9 cellular contexts compared by ENCODE assay signal in genomic region chr6:78611886-78612480, GRCh38.
A peak's percentile ranks its signal among the peaks of the same experiment; 100 is the strongest.
DNase-seq lines count a peak whose midpoint lies in the region; ATAC-seq and TF ChIP-seq lines count a peak whose summit lies in the region.
"Had no signal": no experiment of that assay in that cellular context is flagged by ENCODE, and none has a peak within 500 bp of the region (broad histone marks: within the 10 kb centered on the region; RNA-seq: fewer than 3 reads in every experiment).

No MANE protein-coding gene starts in this region.

- peak; percentile 54 for TF ChIP-seq CTCF in activated CD8-positive, alpha-beta T cell treated with anti-CD3 and anti-CD28 coated beads for 36 hours (IDR thresholded peaks at IDR 0.05)
- TF ChIP-seq CTCF in endothelial cell (IDR thresholded peaks at IDR 0.05; ENCODE audit: unreplicated experiment) (peak; percentile 89), type B pancreatic cell (conservative IDR thresholded peaks at IDR 0.05) (peak; percentile 79)

- DNase-seq in activated CD8-positive, alpha-beta T cell treated with anti-CD3 and anti-CD28 coated beads for 36 hours: no peak
- DNase-seq in activated CD8-positive, alpha-beta T cell treated with anti-CD3 and anti-CD28 coated beads, Interleukin-2, amount 10 ng/mL, durations not matched to agents 7 days and 5 days: no peak
- DNase-seq in NAMALWA (ENCODE audit: low spot score): peak; percentile 62
- DNase-seq in endothelial cell (ENCODE audit: low spot score): no peak
- DNase-seq in type B pancreatic cell (ENCODE audit: extremely low spot score, unreplicated experiment): no peak
- no peak for DNase-seq in CD4-positive, alpha-beta memory T cell

- no peak overlapping the region for H3K4me3 Mint-ChIP-seq in activated CD8-positive, alpha-beta T cell treated with anti-CD3 and anti-CD28 coated beads for 36 hours
- no peak overlapping the region for H3K4me3 Mint-ChIP-seq in activated CD8-positive, alpha-beta T cell treated with anti-CD3 and anti-CD28 coated beads, Interleukin-2, amount 10 ng/mL, durations not matched to agents 7 days and 5 days
- no peak overlapping the region for H3K4me3 Mint-ChIP-seq in endothelial cell (ENCODE audit: unreplicated experiment)
- H3K4me3 Mint-ChIP-seq in type B pancreatic cell: no peak overlapping the region
- no peak overlapping the region for H3K4me3 Mint-ChIP-seq in CD4-positive, alpha-beta memory T cell

- peaks cover 2% of the 10 kb centered on the region for H3K27me3 Mint-ChIP-seq in activated CD8-positive, alpha-beta T cell treated with anti-CD3 and anti-CD28 coated beads for 36 hours
- no peaks in the 10 kb centered on the region for H3K27me3 Mint-ChIP-seq in activated CD8-positive, alpha-beta T cell treated with anti-CD3 and anti-CD28 coated beads, Interleukin-2, amount 10 ng/mL, durations not matched to agents 7 days and 5 days (ENCODE audit: low read depth)
- no peaks in the 10 kb centered on the region for H3K27me3 Mint-ChIP-seq in endothelial cell (ENCODE audit: unreplicated experiment)
- no peaks in the 10 kb centered on the region for H3K27me3 Mint-ChIP-seq in type B pancreatic cell
- H3K27me3 Mint-ChIP-seq in CD4-positive, alpha-beta memory T cell: no peaks in the 10 kb centered on the region

- POLR2A ChIA-PET in activated CD8-positive, alpha-beta T cell treated with anti-CD3 and anti-CD28 coated beads for 36 hours (lab: Charles Lee): no interaction called here
- POLR2A ChIA-PET in activated CD8-positive, alpha-beta T cell treated with anti-CD3 and anti-CD28 coated beads, Interleukin-2, amount 10 ng/mL, durations not matched to agents 7 days and 5 days (lab: Charles Lee): no interaction called here
- POLR2A ChIA-PET in CD4-positive, alpha-beta memory T cell (lab: Charles Lee; ENCODE audit: partially characterized antibody): no interaction called here

- no peak overlapping the region for H3K4me3 ChIP-seq in CD4-positive, alpha-beta memory T cell (ENCODE audit: low read length in 2 of 2)
- H3K4me3 ChIP-seq: SJSA1 had no signal

- H3K27ac ChIP-seq in CD4-positive, alpha-beta memory T cell (ENCODE audit: low read depth, low read length): no peak overlapping the region
- H3K27ac ChIP-seq: SJSA1 had no signal

- H3K9me3 Mint-ChIP-seq in activated CD8-positive, alpha-beta T cell treated with anti-CD3 and anti-CD28 coated beads for 36 hours: no peaks in the 10 kb centered on the region
- H3K9me3 Mint-ChIP-seq in activated CD8-positive, alpha-beta T cell treated with anti-CD3 and anti-CD28 coated beads, Interleukin-2, amount 10 ng/mL, durations not matched to agents 7 days and 5 days (ENCODE audit: insufficient read depth): no peaks in the 10 kb centered on the region
- no peaks in the 10 kb centered on the region for H3K9me3 Mint-ChIP-seq in endothelial cell (ENCODE audit: unreplicated experiment)
- H3K9me3 Mint-ChIP-seq in type B pancreatic cell: no peaks in the 10 kb centered on the region
- peaks cover 0 to 2% (median 0%) of the 10 kb centered on the region in 8 donors for H3K9me3 Mint-ChIP-seq in CD4-positive, alpha-beta memory T cell

- no peak for ATAC-seq in activated CD8-positive, alpha-beta T cell treated with anti-CD3 and anti-CD28 coated beads for 36 hours
- ATAC-seq in activated CD8-positive, alpha-beta T cell treated with anti-CD3 and anti-CD28 coated beads, Interleukin-2, amount 10 ng/mL, durations not matched to agents 7 days and 5 days: no peak
- no peak for ATAC-seq in HG03565 (IDR thresholded peaks at IDR 0.05; ENCODE audit: unreplicated experiment)
- ATAC-seq in HG03571 (IDR thresholded peaks at IDR 0.05; ENCODE audit: unreplicated experiment): no peak

- no peak overlapping the region for H3K27ac Mint-ChIP-seq in activated CD8-positive, alpha-beta T cell treated with anti-CD3 and anti-CD28 coated beads for 36 hours
- H3K27ac Mint-ChIP-seq in activated CD8-positive, alpha-beta T cell treated with anti-CD3 and anti-CD28 coated beads, Interleukin-2, amount 10 ng/mL, durations not matched to agents 7 days and 5 days: no peak overlapping the region
- no peak overlapping the region for H3K27ac Mint-ChIP-seq in endothelial cell (ENCODE audit: unreplicated experiment)
- H3K27ac Mint-ChIP-seq in type B pancreatic cell: no peak overlapping the region
- H3K27ac Mint-ChIP-seq in CD4-positive, alpha-beta memory T cell: no peak overlapping the region

- CTCF ChIA-PET in activated CD8-positive, alpha-beta T cell treated with anti-CD3 and anti-CD28 coated beads for 36 hours (lab: Charles Lee): interaction anchor here (0.8 kb wide), 1 partner anchor 20 kb away, joined by 3 read pairs; no protein-coding TSS in a partner anchor
- CTCF ChIA-PET in activated CD8-positive, alpha-beta T cell treated with anti-CD3 and anti-CD28 coated beads, Interleukin-2, amount 10 ng/mL, durations not matched to agents 7 days and 5 days (lab: Charles Lee): no interaction called here
- CTCF ChIA-PET in CD4-positive, alpha-beta memory T cell (lab: Charles Lee; ENCODE audit: partially characterized antibody): no interaction called here

- intact Hi-C loops in activated CD8-positive, alpha-beta T cell treated with anti-CD3 and anti-CD28 coated beads for 36 hours (cut with micrococcal nuclease): no loop called here
- intact Hi-C loops in CD4-positive, alpha-beta memory T cell (cut with micrococcal nuclease): loop anchor here (2.0 kb wide), 1 partner anchor 1145 kb away; no protein-coding TSS in a partner anchor

- no peaks in the 10 kb centered on the region for H3K4me1 Mint-ChIP-seq in activated CD8-positive, alpha-beta T cell treated with anti-CD3 and anti-CD28 coated beads for 36 hours (ENCODE audit: low read depth)
- H3K4me1 Mint-ChIP-seq in activated CD8-positive, alpha-beta T cell treated with anti-CD3 and anti-CD28 coated beads, Interleukin-2, amount 10 ng/mL, durations not matched to agents 7 days and 5 days (ENCODE audit: low read depth): no peaks in the 10 kb centered on the region
- H3K4me1 Mint-ChIP-seq in endothelial cell (ENCODE audit: unreplicated experiment) (no peaks in the 10 kb centered on the region), type B pancreatic cell (ENCODE audit: unreplicated experiment) (no peaks in the 10 kb centered on the region)
- no peaks in the 10 kb centered on the region for H3K4me1 Mint-ChIP-seq in CD4-positive, alpha-beta memory T cell

- H3K36me3 Mint-ChIP-seq in activated CD8-positive, alpha-beta T cell treated with anti-CD3 and anti-CD28 coated beads for 36 hours (ENCODE audit: low read depth): no peaks in the 10 kb centered on the region
- H3K36me3 Mint-ChIP-seq in activated CD8-positive, alpha-beta T cell treated with anti-CD3 and anti-CD28 coated beads, Interleukin-2, amount 10 ng/mL, durations not matched to agents 7 days and 5 days (ENCODE audit: low read depth): no peaks in the 10 kb centered on the region
- no peaks in the 10 kb centered on the region for H3K36me3 Mint-ChIP-seq in endothelial cell (ENCODE audit: low read depth, unreplicated experiment)
- no peaks in the 10 kb centered on the region for H3K36me3 Mint-ChIP-seq in type B pancreatic cell
- no peaks in the 10 kb centered on the region for H3K36me3 Mint-ChIP-seq in CD4-positive, alpha-beta memory T cell

- H3K4me1 ChIP-seq in CD4-positive, alpha-beta memory T cell (ENCODE audit: insufficient read depth, low read length): no peaks in the 10 kb centered on the region

- H3K27me3 ChIP-seq in CD4-positive, alpha-beta memory T cell (ENCODE audit: insufficient read depth, low read length): no peaks in the 10 kb centered on the region
- H3K27me3 ChIP-seq: SJSA1 had no signal

- no peaks in the 10 kb centered on the region for H3K36me3 ChIP-seq in CD4-positive, alpha-beta memory T cell (ENCODE audit: insufficient read depth, low read length)
- H3K36me3 ChIP-seq: SJSA1 had no signal

- no peaks in the 10 kb centered on the region for H3K9me3 ChIP-seq in CD4-positive, alpha-beta memory T cell (ENCODE audit: control insufficient read depth in 1 of 2, low read length in 2 of 2)
- H3K9me3 ChIP-seq: SJSA1 had no signal
